In genomic region chr13:110830331-110830730, GRCh38 we compare ENCODE assay signal across 36 cellular contexts.
"Had no signal": no experiment of that assay in that cellular context is flagged by ENCODE, and none has a peak within 500 bp of the region (broad histone marks: within the 10 kb centered on the region; RNA-seq: fewer than 3 reads in every experiment).

No MANE protein-coding gene starts in this region.

- H3K27ac Mint-ChIP-seq: activated CD4-positive, alpha-beta memory T cell treated with anti-CD3 and anti-CD28 coated beads, Interleukin-2, amount 10 ng/mL, durations not matched to agents 7 days and 5 days; activated CD4-positive, alpha-beta T cell treated with anti-CD3 and anti-CD28 coated beads for 36 hours; activated CD4-positive, alpha-beta T cell treated with anti-CD3 and anti-CD28 coated beads, Interleukin-2, amount 10 ng/mL, durations not matched to agents 7 days and 5 days; activated CD8-positive, alpha-beta T cell treated with anti-CD3 and anti-CD28 coated beads, Interleukin-2, amount 10 ng/mL, durations not matched to agents 7 days and 5 days; activated naive CD4-positive, alpha-beta T cell treated with anti-CD3 and anti-CD28 coated beads, Interleukin-2, amount 10 ng/mL, durations not matched to agents 7 days and 5 days; activated naive CD4-positive, alpha-beta T cell treated with anti-CD3 and anti-CD28 coated beads, Interleukin-2, amount 50 U/mL, for 24 hours; activated naive CD8-positive, alpha-beta T cell; activated naive CD8-positive, alpha-beta T cell treated with anti-CD3 and anti-CD28 coated beads, Interleukin-2, amount 10 ng/mL, durations not matched to agents 7 days and 5 days; activated naive CD8-positive, alpha-beta T cell treated with anti-CD3 and anti-CD28 coated beads, Interleukin-2, amount 50 U/mL, for 24 hours; activated T-cell treated with anti-CD3 and anti-CD28 coated beads, Interleukin-2, amount 50 U/mL, for 72 hours; activated T-helper 1 cell treated with anti-CD3 and anti-CD28 coated beads, Interleukin-12 subunit alpha, Interleukin-12 subunit beta, Interleukin-2, Interleukin-4 antibody, amounts not matched to agents 30 ng/mL and 10 ng/mL and 1 ng/mL, durations not matched to agents 14 hours and 24 hours and 36 hours; activated T-helper 17 cell treated with anti-CD3 and anti-CD28 coated beads, Interleukin-2, amount 50 U/mL, for 72 hours; brain; T-helper 1 cell treated with Interleukin-12 subunit alpha and Interleukin-12 subunit beta and Interleukin-4 antibody, amounts not matched to agents 30 μg/mL and 1 μg/mL, for 36 hours; T-helper 2 cell treated with Interferon-gamma antibody and Interleukin-4, amounts not matched to agents 5 μg/mL and 100 μg/mL, for 36 hours; WTC11 had no signal

- H3K4me3 Mint-ChIP-seq: activated CD4-positive, alpha-beta memory T cell treated with anti-CD3 and anti-CD28 coated beads, Interleukin-2, amount 10 ng/mL, durations not matched to agents 7 days and 5 days; activated CD4-positive, alpha-beta T cell treated with anti-CD3 and anti-CD28 coated beads for 36 hours; activated CD4-positive, alpha-beta T cell treated with anti-CD3 and anti-CD28 coated beads, Interleukin-2, amount 10 ng/mL, durations not matched to agents 7 days and 5 days; activated CD8-positive, alpha-beta T cell treated with anti-CD3 and anti-CD28 coated beads, Interleukin-2, amount 10 ng/mL, durations not matched to agents 7 days and 5 days; activated naive CD4-positive, alpha-beta T cell treated with anti-CD3 and anti-CD28 coated beads, Interleukin-2, amount 10 ng/mL, durations not matched to agents 7 days and 5 days; activated naive CD4-positive, alpha-beta T cell treated with anti-CD3 and anti-CD28 coated beads, Interleukin-2, amount 50 U/mL, for 24 hours; activated naive CD8-positive, alpha-beta T cell; activated naive CD8-positive, alpha-beta T cell treated with anti-CD3 and anti-CD28 coated beads, Interleukin-2, amount 10 ng/mL, durations not matched to agents 7 days and 5 days; activated naive CD8-positive, alpha-beta T cell treated with anti-CD3 and anti-CD28 coated beads, Interleukin-2, amount 50 U/mL, for 24 hours; activated T-cell treated with anti-CD3 and anti-CD28 coated beads, Interleukin-2, amount 50 U/mL, for 4 hours; activated T-cell treated with anti-CD3 and anti-CD28 coated beads, Interleukin-2, amount 50 U/mL, for 72 hours; activated T-helper 1 cell treated with anti-CD3 and anti-CD28 coated beads, Interleukin-12 subunit alpha, Interleukin-12 subunit beta, Interleukin-2, Interleukin-4 antibody, amounts not matched to agents 30 ng/mL and 10 ng/mL and 1 ng/mL, durations not matched to agents 14 hours and 24 hours and 36 hours; activated T-helper 17 cell treated with anti-CD3 and anti-CD28 coated beads, Interleukin-2, amount 50 U/mL, for 72 hours; brain; central memory CD8-positive, alpha-beta T cell; T-helper 1 cell treated with Interleukin-12 subunit alpha and Interleukin-12 subunit beta and Interleukin-4 antibody, amounts not matched to agents 30 μg/mL and 1 μg/mL, for 36 hours; T-helper 2 cell treated with Interferon-gamma antibody and Interleukin-4, amounts not matched to agents 5 μg/mL and 100 μg/mL, for 36 hours; WTC11 had no signal

- H3K9me3 Mint-ChIP-seq: activated CD4-positive, alpha-beta memory T cell treated with anti-CD3 and anti-CD28 coated beads, Interleukin-2, amount 10 ng/mL, durations not matched to agents 7 days and 5 days; activated CD4-positive, alpha-beta T cell treated with anti-CD3 and anti-CD28 coated beads, Interleukin-2, amount 10 ng/mL, durations not matched to agents 7 days and 5 days; activated naive CD4-positive, alpha-beta T cell treated with anti-CD3 and anti-CD28 coated beads, Interleukin-2, amount 10 ng/mL, durations not matched to agents 7 days and 5 days; activated naive CD4-positive, alpha-beta T cell treated with anti-CD3 and anti-CD28 coated beads, Interleukin-2, amount 50 U/mL, for 24 hours; activated naive CD8-positive, alpha-beta T cell treated with anti-CD3 and anti-CD28 coated beads, Interleukin-2, amount 50 U/mL, for 24 hours; activated T-cell treated with anti-CD3 and anti-CD28 coated beads, Interleukin-2, amount 50 U/mL, for 4 hours; activated T-cell treated with anti-CD3 and anti-CD28 coated beads, Interleukin-2, amount 50 U/mL, for 72 hours; activated T-helper 1 cell treated with anti-CD3 and anti-CD28 coated beads, Interleukin-12 subunit alpha, Interleukin-12 subunit beta, Interleukin-2, Interleukin-4 antibody, amounts not matched to agents 30 ng/mL and 10 ng/mL and 1 ng/mL, durations not matched to agents 14 hours and 24 hours and 36 hours; activated T-helper 17 cell treated with anti-CD3 and anti-CD28 coated beads, Interleukin-2, amount 50 U/mL, for 72 hours; central memory CD8-positive, alpha-beta T cell; T-helper 1 cell treated with Interleukin-12 subunit alpha and Interleukin-12 subunit beta and Interleukin-4 antibody, amounts not matched to agents 30 μg/mL and 1 μg/mL, for 36 hours; T-helper 2 cell treated with Interferon-gamma antibody and Interleukin-4, amounts not matched to agents 5 μg/mL and 100 μg/mL, for 36 hours had no signal

- H3K27ac ChIP-seq: ascending aorta, cardiac muscle cell, WERI-Rb-1 had no signal

- H3K9me3 ChIP-seq: ascending aorta had no signal

- H3K27me3 ChIP-seq: ascending aorta, cardiac muscle cell had no signal

- H3K4me1 Mint-ChIP-seq: activated CD4-positive, alpha-beta memory T cell treated with anti-CD3 and anti-CD28 coated beads, Interleukin-2, amount 10 ng/mL, durations not matched to agents 7 days and 5 days; activated CD4-positive, alpha-beta T cell treated with anti-CD3 and anti-CD28 coated beads for 36 hours; activated CD4-positive, alpha-beta T cell treated with anti-CD3 and anti-CD28 coated beads, Interleukin-2, amount 10 ng/mL, durations not matched to agents 7 days and 5 days; activated naive CD4-positive, alpha-beta T cell treated with anti-CD3 and anti-CD28 coated beads, Interleukin-2, amount 10 ng/mL, durations not matched to agents 7 days and 5 days; activated naive CD4-positive, alpha-beta T cell treated with anti-CD3 and anti-CD28 coated beads, Interleukin-2, amount 50 U/mL, for 24 hours; activated naive CD8-positive, alpha-beta T cell treated with anti-CD3 and anti-CD28 coated beads, Interleukin-2, amount 10 ng/mL, durations not matched to agents 7 days and 5 days; activated naive CD8-positive, alpha-beta T cell treated with anti-CD3 and anti-CD28 coated beads, Interleukin-2, amount 50 U/mL, for 24 hours; activated T-helper 17 cell treated with anti-CD3 and anti-CD28 coated beads, Interleukin-2, amount 50 U/mL, for 72 hours; brain; central memory CD8-positive, alpha-beta T cell had no signal

- DNase-seq: activated CD4-positive, alpha-beta memory T cell treated with anti-CD3 and anti-CD28 coated beads, Interleukin-2, amount 10 ng/mL, durations not matched to agents 7 days and 5 days; activated CD4-positive, alpha-beta T cell treated with anti-CD3 and anti-CD28 coated beads for 1 hour; activated CD4-positive, alpha-beta T cell treated with anti-CD3 and anti-CD28 coated beads for 36 hours; activated CD4-positive, alpha-beta T cell treated with anti-CD3 and anti-CD28 coated beads for 48 hours; activated CD4-positive, alpha-beta T cell treated with anti-CD3 and anti-CD28 coated beads, Interleukin-2, amount 10 ng/mL, durations not matched to agents 7 days and 5 days; activated CD4-positive, alpha-beta T cell treated with anti-CD3 and anti-CD28 coated beads, Interleukin-2, amount 50 U/mL, for 48 hours; activated CD4-positive, CD25-positive, alpha-beta regulatory T cell; activated CD8-positive, alpha-beta memory T cell treated with anti-CD3 and anti-CD28 coated beads, Interleukin-2, amount 50 U/mL, for 4 hours; activated CD8-positive, alpha-beta T cell treated with anti-CD3 and anti-CD28 coated beads, Interleukin-2, amount 10 ng/mL, durations not matched to agents 7 days and 5 days; activated gamma-delta T cell; activated naive CD4-positive, alpha-beta T cell treated with anti-CD3 and anti-CD28 coated beads, Interleukin-2, amount 10 ng/mL, durations not matched to agents 7 days and 5 days; activated naive CD4-positive, alpha-beta T cell treated with Interleukin-2 at 50 U/mL for 16 hours; activated naive CD8-positive, alpha-beta T cell treated with anti-CD3 and anti-CD28 coated beads, Interleukin-2, amount 10 ng/mL, durations not matched to agents 7 days and 5 days; activated naive CD8-positive, alpha-beta T cell treated with anti-CD3 and anti-CD28 coated beads, Interleukin-2, amount 50 U/mL, for 24 hours; activated T-cell treated with anti-CD3 and anti-CD28 coated beads for 4 hours; activated T-cell treated with anti-CD3 and anti-CD28 coated beads, Interleukin-2, amount 50 U/mL, for 1 hour; activated T-cell treated with anti-CD3 and anti-CD28 coated beads, Interleukin-2, amount 50 U/mL, for 4 hours; activated T-cell treated with anti-CD3 and anti-CD28 coated beads, Interleukin-2, amount 50 U/mL, for 72 hours; amygdala; anterior cingulate cortex; cerebellar nuclear complex; T-helper 1 cell; T-helper 2 cell; T-helper 9 cell; WERI-Rb-1 had no signal

- H3K4me1 ChIP-seq: ascending aorta had no signal

- H3K27me3 Mint-ChIP-seq: activated CD4-positive, alpha-beta T cell treated with anti-CD3 and anti-CD28 coated beads, Interleukin-2, amount 10 ng/mL, durations not matched to agents 7 days and 5 days; activated naive CD4-positive, alpha-beta T cell treated with anti-CD3 and anti-CD28 coated beads, Interleukin-2, amount 50 U/mL, for 24 hours; activated naive CD8-positive, alpha-beta T cell had no signal

- H3K4me3 ChIP-seq: ascending aorta, cardiac muscle cell had no signal

- H3K36me3 Mint-ChIP-seq: activated naive CD4-positive, alpha-beta T cell treated with anti-CD3 and anti-CD28 coated beads, Interleukin-2, amount 10 ng/mL, durations not matched to agents 7 days and 5 days; activated naive CD4-positive, alpha-beta T cell treated with anti-CD3 and anti-CD28 coated beads, Interleukin-2, amount 50 U/mL, for 24 hours; activated naive CD8-positive, alpha-beta T cell; brain; WTC11 had no signal

- H3K36me3 ChIP-seq: ascending aorta, cardiac muscle cell, WERI-Rb-1 had no signal
